Comparison of ENCODE assay signal across 1 cellular context in genomic region chr2:127043367-127044164, GRCh38.
TF ChIP-seq lines count a peak whose summit lies in the region.

No MANE protein-coding gene starts in this region.

TF ChIP-seq in K562, 482 proteins besides CTCF, POLR2A, EP300 and RAD21 (continued from another document):
- TF ChIP-seq CUX1 (CRISPR knock-in tag; IDR thresholded peaks at IDR 0.05) (no peak), ZBTB43 (CRISPR knock-in tag; IDR thresholded peaks at IDR 0.05) (peak; percentile 94), RAD51 (IDR thresholded peaks at IDR 0.05; ENCODE audit: borderline replicate concordance, low read depth) (no peak), ELF4 (CRISPR knock-in tag; IDR thresholded peaks at IDR 0.05) (no peak), HDAC1 (IDR thresholded peaks at IDR 0.05) (0 out of 4 replicates have a peak, but pooled peaks of 1 of the 2 experiments have one; percentile 22), RNF219 (CRISPR knock-in tag; IDR thresholded peaks at IDR 0.05) (no peak), RFX7 (CRISPR knock-in tag; IDR thresholded peaks at IDR 0.05) (no peak), RBM22 (IDR thresholded peaks at IDR 0.05; ENCODE audit: low read depth, low read length, poor library complexity, severe bottlenecking) (no peak)
